ENCODE assay signal across 25 cellular contexts in genomic region chr15:29601811-29602210, GRCh38.
DNase-seq lines count a peak whose midpoint lies in the region; ATAC-seq, FAIRE-seq and TF ChIP-seq lines count a peak whose summit lies in the region.
"Had no signal": no experiment of that assay in that cellular context is flagged by ENCODE, and none has a peak within 500 bp of the region (broad histone marks: within the 10 kb centered on the region; RNA-seq: fewer than 3 reads in every experiment).

No MANE protein-coding gene starts in this region.

- H3K36me3 ChIP-seq in astrocyte (ENCODE audit: insufficient read depth, low read length) = no peaks in the 10 kb centered on the region
- H3K36me3 ChIP-seq: HAP-1 had no signal

- peaks cover 2% of the 10 kb centered on the region for H3K27me3 ChIP-seq in astrocyte (ENCODE audit: insufficient read depth, low read length)

- H3K36me3 Mint-ChIP-seq in astrocyte (ENCODE audit: low read depth, unreplicated experiment) = no peaks in the 10 kb centered on the region
- H3K36me3 Mint-ChIP-seq: CD4-positive, alpha-beta memory T cell had no signal

- H3K9me3 ChIP-seq in astrocyte (ENCODE audit: insufficient read depth, low read depth, low read length) = no peaks in the 10 kb centered on the region
- H3K9me3 ChIP-seq: HAP-1, SK-N-SH had no signal

- no peak for FAIRE-seq in astrocyte (lab: Jason Lieb, UNC)
- FAIRE-seq: HTR-8/SVneo, K562 had no signal

- no peak overlapping the region for H3K27ac ChIP-seq in astrocyte (ENCODE audit: low read depth, low read length)

- ATAC-seq in GM18498 (IDR thresholded peaks at IDR 0.05; ENCODE audit: unreplicated experiment) = no peak
- ATAC-seq: GM23338, K562, Panc1 had no signal

- H3K4me3 ChIP-seq in astrocyte (ENCODE audit: insufficient read depth, low read depth, low read length) (no peak overlapping the region), foreskin fibroblast (ENCODE audit: low read depth in 1 of 2, low read length in 2 of 2) (no peak overlapping the region)
- H3K4me3 ChIP-seq: GM23338, HAP-1, K562 had no signal

- no peaks in the 10 kb centered on the region for H4K20me1 ChIP-seq in astrocyte (ENCODE audit: insufficient read depth, low read length)

- peaks cover 2% of the 10 kb centered on the region for H3K4me1 Mint-ChIP-seq in astrocyte (ENCODE audit: low read depth, unreplicated experiment)
- H3K4me1 Mint-ChIP-seq: CD4-positive, alpha-beta memory T cell; GM23338 had no signal

- no peak overlapping the region for H2AFZ ChIP-seq in astrocyte (ENCODE audit: low read depth, low read length)

- H3K9me3 Mint-ChIP-seq in astrocyte (ENCODE audit: unreplicated experiment) = no peaks in the 10 kb centered on the region
- H3K9me3 Mint-ChIP-seq: GM23338; HFFc6; T-helper 1 cell treated with Interleukin-12 subunit alpha and Interleukin-12 subunit beta and Interleukin-4 antibody, amounts not matched to agents 30 μg/mL and 1 μg/mL, for 36 hours had no signal

- H3K27ac Mint-ChIP-seq in astrocyte (ENCODE audit: unreplicated experiment) = no peak overlapping the region
- H3K27ac Mint-ChIP-seq: CD4-positive, alpha-beta memory T cell; GM23338; HFFc6; T-helper 1 cell treated with Interleukin-12 subunit alpha and Interleukin-12 subunit beta and Interleukin-4 antibody, amounts not matched to agents 30 μg/mL and 1 μg/mL, for 36 hours had no signal

- H3K9ac ChIP-seq in astrocyte (ENCODE audit: low read length) = no peak overlapping the region
- H3K9ac ChIP-seq: SK-N-SH had no signal

- TF ChIP-seq CTCF in astrocyte (IDR thresholded peaks at IDR 0.05; ENCODE audit: insufficient read depth, low read depth, low read length) (no peak), foreskin fibroblast (IDR thresholded peaks at IDR 0.05; ENCODE audit: low read depth, low read length) (no peak)

- peaks cover 3% of the 10 kb centered on the region for H3K27me3 Mint-ChIP-seq in astrocyte (ENCODE audit: low read depth, unreplicated experiment)

- no peak overlapping the region for H3K4me2 ChIP-seq in astrocyte (ENCODE audit: low read length)
- H3K4me2 ChIP-seq: GM23338, SK-N-SH had no signal

- H3K4me3 Mint-ChIP-seq in astrocyte (ENCODE audit: unreplicated experiment) = no peak overlapping the region
- H3K4me3 Mint-ChIP-seq: CD4-positive, alpha-beta memory T cell; GM23338; HFFc6; T-helper 1 cell treated with Interleukin-12 subunit alpha and Interleukin-12 subunit beta and Interleukin-4 antibody, amounts not matched to agents 30 μg/mL and 1 μg/mL, for 36 hours had no signal

- DNase-seq in Daoy (ENCODE audit: low read depth) (peak; percentile 17), LHCN-M2 (ENCODE audit: low read depth) (peak; percentile 57), astrocyte (ENCODE audit: low read depth) (peak; percentile 13), iris pigment epithelial cell (ENCODE audit: low read depth) (peak; percentile 18), NCI-H1436 treated with DMSO at 0.1 percent for 48 hours (lab: John Stamatoyannopoulos, UW) (no peak), foreskin fibroblast (no peak)
- DNase-seq: C1 segment of cervical spinal cord; CD4-positive, alpha-beta memory T cell; COR-L47; DMS79 treated with DMSO at 0.1 percent for 48 hours; HFFc6; MM.1S; NCI-H1417; NCI-H187; NCI-H2081 treated with DMSO at 0.1 percent for 48 hours; NCI-H524; SK-N-SH; SW 1271 had no signal

- no peaks in the 10 kb centered on the region for H3K79me2 ChIP-seq in astrocyte (ENCODE audit: insufficient read depth, low read length)

- H3K4me1 ChIP-seq in astrocyte (ENCODE audit: insufficient read depth, low read length) = no peaks in the 10 kb centered on the region
- H3K4me1 ChIP-seq: HAP-1 had no signal

Comparison
In these comparisons a context has a peak if more than half of its experiments do, and no peak if none do; other contexts are left out.
1. DNase-seq: peak in Daoy (single experiment), LHCN-M2 (single experiment), astrocyte (single experiment) and iris pigment epithelial cell (single experiment); none in NCI-H1436 treated with DMSO at 0.1 percent for 48 hours (single experiment) and foreskin fibroblast (0 of 2).